Comparison of ENCODE assay signal across 1 cellular context in the genomic region with DNA sequence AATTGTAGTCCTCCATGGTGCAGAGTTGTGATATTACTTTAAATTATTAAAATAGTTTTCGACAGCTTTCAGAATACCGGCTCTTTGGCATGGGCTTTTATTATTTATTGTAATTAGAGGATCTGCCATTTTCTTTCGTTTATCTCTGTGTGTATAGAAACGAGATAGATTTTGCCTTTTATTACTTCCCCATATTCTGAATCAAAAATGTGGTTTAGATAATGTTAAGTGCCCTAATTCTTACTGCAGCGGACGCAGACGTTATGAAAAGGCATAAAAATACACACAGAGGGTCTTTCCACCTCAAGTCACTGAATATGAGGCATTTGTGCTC.
A peak's percentile ranks its signal among the peaks of the same experiment; 100 is the strongest.
TF ChIP-seq lines count a peak whose summit lies in the region.

No MANE protein-coding gene starts in this region.

TF ChIP-seq in K562, 482 proteins besides CTCF, POLR2A, EP300 and RAD21 (continued from another document):
- TF ChIP-seq, protein P1, sequence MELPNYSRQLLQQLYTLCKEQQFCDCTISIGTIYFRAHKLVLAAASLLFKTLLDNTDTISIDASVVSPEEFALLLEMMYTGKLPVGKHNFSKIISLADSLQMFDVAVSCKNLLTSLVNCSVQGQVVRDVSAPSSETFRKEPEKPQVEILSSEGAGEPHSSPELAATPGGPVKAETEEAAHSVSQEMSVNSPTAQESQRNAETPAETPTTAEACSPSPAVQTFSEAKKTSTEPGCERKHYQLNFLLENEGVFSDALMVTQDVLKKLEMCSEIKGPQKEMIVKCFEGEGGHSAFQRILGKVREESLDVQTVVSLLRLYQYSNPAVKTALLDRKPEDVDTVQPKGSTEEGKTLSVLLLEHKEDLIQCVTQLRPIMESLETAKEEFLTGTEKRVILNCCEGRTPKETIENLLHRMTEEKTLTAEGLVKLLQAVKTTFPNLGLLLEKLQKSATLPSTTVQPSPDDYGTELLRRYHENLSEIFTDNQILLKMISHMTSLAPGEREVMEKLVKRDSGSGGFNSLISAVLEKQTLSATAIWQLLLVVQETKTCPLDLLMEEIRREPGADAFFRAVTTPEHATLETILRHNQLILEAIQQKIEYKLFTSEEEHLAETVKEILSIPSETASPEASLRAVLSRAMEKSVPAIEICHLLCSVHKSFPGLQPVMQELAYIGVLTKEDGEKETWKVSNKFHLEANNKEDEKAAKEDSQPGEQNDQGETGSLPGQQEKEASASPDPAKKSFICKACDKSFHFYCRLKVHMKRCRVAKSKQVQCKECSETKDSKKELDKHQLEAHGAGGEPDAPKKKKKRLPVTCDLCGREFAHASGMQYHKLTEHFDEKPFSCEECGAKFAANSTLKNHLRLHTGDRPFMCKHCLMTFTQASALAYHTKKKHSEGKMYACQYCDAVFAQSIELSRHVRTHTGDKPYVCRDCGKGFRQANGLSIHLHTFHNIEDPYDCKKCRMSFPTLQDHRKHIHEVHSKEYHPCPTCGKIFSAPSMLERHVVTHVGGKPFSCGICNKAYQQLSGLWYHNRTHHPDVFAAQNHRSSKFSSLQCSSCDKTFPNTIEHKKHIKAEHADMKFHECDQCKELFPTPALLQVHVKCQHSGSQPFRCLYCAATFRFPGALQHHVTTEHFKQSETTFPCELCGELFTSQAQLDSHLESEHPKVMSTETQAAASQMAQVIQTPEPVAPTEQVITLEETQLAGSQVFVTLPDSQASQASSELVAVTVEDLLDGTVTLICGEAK (IDR thresholded peaks at IDR 0.05) = peak; percentile 48
- TF ChIP-seq, protein P1 (CRISPR knock-in tag; IDR thresholded peaks at IDR 0.05) = no peak
- TF ChIP-seq RBBP5 (IDR thresholded peaks at IDR 0.05; ENCODE audit: borderline replicate concordance, insufficient read depth, low read length, poor library complexity, severe bottlenecking) (peak; percentile 1), ZFP36 (IDR thresholded peaks at IDR 0.05; ENCODE audit: low read depth, low read length, partially characterized antibody) (no peak), PHTF2 (CRISPR knock-in tag; IDR thresholded peaks at IDR 0.05) (no peak), JUND (IDR thresholded peaks at IDR 0.05; ENCODE audit: borderline replicate concordance, low read depth, low read length) (no peak), JUND (tag; IDR thresholded peaks at IDR 0.05; ENCODE audit: borderline replicate concordance, low read depth, low read length) (no peak), MTF1 (CRISPR knock-in tag; IDR thresholded peaks at IDR 0.05; ENCODE audit: borderline replicate concordance) (no peak), SMARCA5 (IDR thresholded peaks at IDR 0.05) (no peak), NBN (IDR thresholded peaks at IDR 0.05; ENCODE audit: low read depth) (no peak), NCOA2 (IDR thresholded peaks at IDR 0.05; ENCODE audit: partially characterized antibody in 2 of 2) (no peak), CBX8 (IDR thresholded peaks at IDR 0.05; ENCODE audit: borderline replicate concordance, extremely low read depth, low read depth, low read length, poor library complexity, severe bottlenecking) (peak; percentile 49), NFIC (IDR thresholded peaks at IDR 0.05) (no peak), CCNT2 (IDR thresholded peaks at IDR 0.05; ENCODE audit: borderline replicate concordance, extremely low read depth, insufficient read length, low read depth, low read length) (no peak), NR2C2 (CRISPR knock-in tag; IDR thresholded peaks at IDR 0.05) (no peak), NR2C2 (tag; IDR thresholded peaks at IDR 0.05) (no peak), SNIP1 (IDR thresholded peaks at IDR 0.05; ENCODE audit: low read depth) (no peak), CSDE1 (IDR thresholded peaks at IDR 0.05) (no peak), HMG20B (CRISPR knock-in tag; IDR thresholded peaks at IDR 0.05) (no peak), POLR2H (tag; IDR thresholded peaks at IDR 0.05; ENCODE audit: low read depth) (no peak), NFE2 (IDR thresholded peaks at IDR 0.05; ENCODE audit: low read depth) (no peak), STAT5A (IDR thresholded peaks at IDR 0.05; ENCODE audit: borderline replicate concordance, low read length) (0 out of 2 replicates have a peak, but pooled peaks have one; percentile 23), SLC30A9 (CRISPR knock-in tag; IDR thresholded peaks at IDR 0.05) (no peak), TFAM (CRISPR knock-in tag; conservative IDR thresholded peaks at IDR 0.05) (no peak)
- TF ChIP-seq, protein P2, sequence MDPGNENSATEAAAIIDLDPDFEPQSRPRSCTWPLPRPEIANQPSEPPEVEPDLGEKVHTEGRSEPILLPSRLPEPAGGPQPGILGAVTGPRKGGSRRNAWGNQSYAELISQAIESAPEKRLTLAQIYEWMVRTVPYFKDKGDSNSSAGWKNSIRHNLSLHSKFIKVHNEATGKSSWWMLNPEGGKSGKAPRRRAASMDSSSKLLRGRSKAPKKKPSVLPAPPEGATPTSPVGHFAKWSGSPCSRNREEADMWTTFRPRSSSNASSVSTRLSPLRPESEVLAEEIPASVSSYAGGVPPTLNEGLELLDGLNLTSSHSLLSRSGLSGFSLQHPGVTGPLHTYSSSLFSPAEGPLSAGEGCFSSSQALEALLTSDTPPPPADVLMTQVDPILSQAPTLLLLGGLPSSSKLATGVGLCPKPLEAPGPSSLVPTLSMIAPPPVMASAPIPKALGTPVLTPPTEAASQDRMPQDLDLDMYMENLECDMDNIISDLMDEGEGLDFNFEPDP (CRISPR knock-in tag; IDR thresholded peaks at IDR 0.05) = no peak
- TF ChIP-seq, protein P3, sequence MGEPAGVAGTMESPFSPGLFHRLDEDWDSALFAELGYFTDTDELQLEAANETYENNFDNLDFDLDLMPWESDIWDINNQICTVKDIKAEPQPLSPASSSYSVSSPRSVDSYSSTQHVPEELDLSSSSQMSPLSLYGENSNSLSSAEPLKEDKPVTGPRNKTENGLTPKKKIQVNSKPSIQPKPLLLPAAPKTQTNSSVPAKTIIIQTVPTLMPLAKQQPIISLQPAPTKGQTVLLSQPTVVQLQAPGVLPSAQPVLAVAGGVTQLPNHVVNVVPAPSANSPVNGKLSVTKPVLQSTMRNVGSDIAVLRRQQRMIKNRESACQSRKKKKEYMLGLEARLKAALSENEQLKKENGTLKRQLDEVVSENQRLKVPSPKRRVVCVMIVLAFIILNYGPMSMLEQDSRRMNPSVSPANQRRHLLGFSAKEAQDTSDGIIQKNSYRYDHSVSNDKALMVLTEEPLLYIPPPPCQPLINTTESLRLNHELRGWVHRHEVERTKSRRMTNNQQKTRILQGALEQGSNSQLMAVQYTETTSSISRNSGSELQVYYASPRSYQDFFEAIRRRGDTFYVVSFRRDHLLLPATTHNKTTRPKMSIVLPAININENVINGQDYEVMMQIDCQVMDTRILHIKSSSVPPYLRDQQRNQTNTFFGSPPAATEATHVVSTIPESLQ (CRISPR knock-in tag; IDR thresholded peaks at IDR 0.05) = no peak
- TF ChIP-seq, protein P4, sequence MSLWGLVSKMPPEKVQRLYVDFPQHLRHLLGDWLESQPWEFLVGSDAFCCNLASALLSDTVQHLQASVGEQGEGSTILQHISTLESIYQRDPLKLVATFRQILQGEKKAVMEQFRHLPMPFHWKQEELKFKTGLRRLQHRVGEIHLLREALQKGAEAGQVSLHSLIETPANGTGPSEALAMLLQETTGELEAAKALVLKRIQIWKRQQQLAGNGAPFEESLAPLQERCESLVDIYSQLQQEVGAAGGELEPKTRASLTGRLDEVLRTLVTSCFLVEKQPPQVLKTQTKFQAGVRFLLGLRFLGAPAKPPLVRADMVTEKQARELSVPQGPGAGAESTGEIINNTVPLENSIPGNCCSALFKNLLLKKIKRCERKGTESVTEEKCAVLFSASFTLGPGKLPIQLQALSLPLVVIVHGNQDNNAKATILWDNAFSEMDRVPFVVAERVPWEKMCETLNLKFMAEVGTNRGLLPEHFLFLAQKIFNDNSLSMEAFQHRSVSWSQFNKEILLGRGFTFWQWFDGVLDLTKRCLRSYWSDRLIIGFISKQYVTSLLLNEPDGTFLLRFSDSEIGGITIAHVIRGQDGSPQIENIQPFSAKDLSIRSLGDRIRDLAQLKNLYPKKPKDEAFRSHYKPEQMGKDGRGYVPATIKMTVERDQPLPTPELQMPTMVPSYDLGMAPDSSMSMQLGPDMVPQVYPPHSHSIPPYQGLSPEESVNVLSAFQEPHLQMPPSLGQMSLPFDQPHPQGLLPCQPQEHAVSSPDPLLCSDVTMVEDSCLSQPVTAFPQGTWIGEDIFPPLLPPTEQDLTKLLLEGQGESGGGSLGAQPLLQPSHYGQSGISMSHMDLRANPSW (CRISPR knock-in tag; IDR thresholded peaks at IDR 0.05) = no peak
- TF ChIP-seq, protein P5, sequence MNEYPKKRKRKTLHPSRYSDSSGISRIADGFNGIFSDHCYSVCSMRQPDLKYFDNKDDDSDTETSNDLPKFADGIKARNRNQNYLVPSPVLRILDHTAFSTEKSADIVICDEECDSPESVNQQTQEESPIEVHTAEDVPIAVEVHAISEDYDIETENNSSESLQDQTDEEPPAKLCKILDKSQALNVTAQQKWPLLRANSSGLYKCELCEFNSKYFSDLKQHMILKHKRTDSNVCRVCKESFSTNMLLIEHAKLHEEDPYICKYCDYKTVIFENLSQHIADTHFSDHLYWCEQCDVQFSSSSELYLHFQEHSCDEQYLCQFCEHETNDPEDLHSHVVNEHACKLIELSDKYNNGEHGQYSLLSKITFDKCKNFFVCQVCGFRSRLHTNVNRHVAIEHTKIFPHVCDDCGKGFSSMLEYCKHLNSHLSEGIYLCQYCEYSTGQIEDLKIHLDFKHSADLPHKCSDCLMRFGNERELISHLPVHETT (CRISPR knock-in tag; conservative IDR thresholded peaks at IDR 0.05 in 1 of 2, IDR thresholded peaks at IDR 0.05 in 1 of 2) = no peak
- TF ChIP-seq, protein P6, sequence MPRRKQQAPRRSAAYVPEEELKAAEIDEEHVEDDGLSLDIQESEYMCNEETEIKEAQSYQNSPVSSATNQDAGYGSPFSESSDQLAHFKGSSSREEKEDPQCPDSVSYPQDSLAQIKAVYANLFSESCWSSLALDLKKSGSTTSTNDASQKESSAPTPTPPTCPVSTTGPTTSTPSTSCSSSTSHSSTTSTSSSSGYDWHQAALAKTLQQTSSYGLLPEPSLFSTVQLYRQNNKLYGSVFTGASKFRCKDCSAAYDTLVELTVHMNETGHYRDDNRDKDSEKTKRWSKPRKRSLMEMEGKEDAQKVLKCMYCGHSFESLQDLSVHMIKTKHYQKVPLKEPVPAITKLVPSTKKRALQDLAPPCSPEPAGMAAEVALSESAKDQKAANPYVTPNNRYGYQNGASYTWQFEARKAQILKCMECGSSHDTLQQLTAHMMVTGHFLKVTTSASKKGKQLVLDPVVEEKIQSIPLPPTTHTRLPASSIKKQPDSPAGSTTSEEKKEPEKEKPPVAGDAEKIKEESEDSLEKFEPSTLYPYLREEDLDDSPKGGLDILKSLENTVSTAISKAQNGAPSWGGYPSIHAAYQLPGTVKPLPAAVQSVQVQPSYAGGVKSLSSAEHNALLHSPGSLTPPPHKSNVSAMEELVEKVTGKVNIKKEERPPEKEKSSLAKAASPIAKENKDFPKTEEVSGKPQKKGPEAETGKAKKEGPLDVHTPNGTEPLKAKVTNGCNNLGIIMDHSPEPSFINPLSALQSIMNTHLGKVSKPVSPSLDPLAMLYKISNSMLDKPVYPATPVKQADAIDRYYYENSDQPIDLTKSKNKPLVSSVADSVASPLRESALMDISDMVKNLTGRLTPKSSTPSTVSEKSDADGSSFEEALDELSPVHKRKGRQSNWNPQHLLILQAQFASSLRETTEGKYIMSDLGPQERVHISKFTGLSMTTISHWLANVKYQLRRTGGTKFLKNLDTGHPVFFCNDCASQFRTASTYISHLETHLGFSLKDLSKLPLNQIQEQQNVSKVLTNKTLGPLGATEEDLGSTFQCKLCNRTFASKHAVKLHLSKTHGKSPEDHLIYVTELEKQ (CRISPR knock-in tag; IDR thresholded peaks at IDR 0.05) = no peak
- TF ChIP-seq, protein P7, sequence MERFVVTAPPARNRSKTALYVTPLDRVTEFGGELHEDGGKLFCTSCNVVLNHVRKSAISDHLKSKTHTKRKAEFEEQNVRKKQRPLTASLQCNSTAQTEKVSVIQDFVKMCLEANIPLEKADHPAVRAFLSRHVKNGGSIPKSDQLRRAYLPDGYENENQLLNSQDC (CRISPR knock-in tag; IDR thresholded peaks at IDR 0.05) = no peak
- TF ChIP-seq, protein P8, sequence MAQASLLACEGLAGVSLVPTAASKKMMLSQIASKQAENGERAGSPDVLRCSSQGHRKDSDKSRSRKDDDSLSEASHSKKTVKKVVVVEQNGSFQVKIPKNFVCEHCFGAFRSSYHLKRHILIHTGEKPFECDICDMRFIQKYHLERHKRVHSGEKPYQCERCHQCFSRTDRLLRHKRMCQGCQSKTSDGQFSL (CRISPR knock-in tag; IDR thresholded peaks at IDR 0.05) = no peak
- TF ChIP-seq, protein P8 (tag; IDR thresholded peaks at IDR 0.05) = no peak
